8 cellular contexts compared by ENCODE assay signal in genomic region chr1:155070721-155071556, GRCh38. TPM values are rescaled to one million over a fixed set of nuclear protein-coding genes. Genes with fewer than 3 reads are reported as not detected.
A peak's percentile ranks its signal among the peaks of the same experiment; 100 is the strongest.
DNase-seq lines count a peak whose midpoint lies in the region; TF ChIP-seq lines count a peak whose summit lies in the region.

No MANE protein-coding gene starts in this region.

- peak overlapping the region; percentile 39 for H3K4me3 ChIP-seq in epithelial cell of esophagus (ENCODE audit: low read length)

- DNase-seq in DMS153 treated with DMSO at 0.1 percent for 48 hours (lab: John Stamatoyannopoulos, UW; ENCODE audit: unreplicated experiment) (peak; percentile 70), HCEC 1CT (peak; percentile 65), NCI-H510A (lab: John Stamatoyannopoulos, UW) (peak; percentile 96), epithelial cell of esophagus (ENCODE audit: low read depth) (peak; percentile 82), mucosa of gallbladder (ENCODE audit: low spot score) (peak; percentile 64), GDM1 (lab: John Stamatoyannopoulos, UW) (no peak)
- peak; percentile 85 for DNase-seq in activated CD8-positive, alpha-beta memory T cell treated with anti-CD3 and anti-CD28 coated beads, Interleukin-2, amount 50 U/mL, for 48 hours
- peak; percentile 65 to 80 (median 72) for DNase-seq in stimulated activated naive CD4-positive, alpha-beta T cell (lab: John Stamatoyannopoulos, UW)

- TF ChIP-seq CTCF in epithelial cell of esophagus (IDR thresholded peaks at IDR 0.05; ENCODE audit: insufficient read depth, low read depth, low read length, missing control alignments): no peak

RNA-seq across cellular contexts. Expression of gene EFNA4, which starts 7.4 kb away (rescaled TPM):
- total RNA-seq in mucosa of gallbladder: 12.8 TPM

RNA-seq across cellular contexts. Expression of gene EFNA3, which starts 7.7 kb away (rescaled TPM):
- total RNA-seq in mucosa of gallbladder: 2.7 TPM

RNA-seq across cellular contexts. Expression of gene ADAM15, which starts 19.8 kb away (rescaled TPM):
- total RNA-seq in mucosa of gallbladder: 146 TPM

RNA-seq across cellular contexts. Expression of gene DCST1, which starts 37.3 kb away (rescaled TPM):
- not detected for total RNA-seq in mucosa of gallbladder

RNA-seq across cellular contexts. Expression of gene DCST2, which starts 37.4 kb away (rescaled TPM):
- total RNA-seq in mucosa of gallbladder: 1.0 TPM
